Comparison of ENCODE assay signal across 18 cellular contexts in genomic region chr2:43005975-43006833, GRCh38.
A peak's percentile ranks its signal among the peaks of the same experiment; 100 is the strongest.
DNase-seq lines count a peak whose midpoint lies in the region; ATAC-seq and TF ChIP-seq lines count a peak whose summit lies in the region.
"Had no signal": no experiment of that assay in that cellular context is flagged by ENCODE, and none has a peak within 500 bp of the region (broad histone marks: within the 10 kb centered on the region; RNA-seq: fewer than 3 reads in every experiment).

No MANE protein-coding gene starts in this region.

- no peaks in the 10 kb centered on the region for H3K27me3 Mint-ChIP-seq in chondrocyte (ENCODE audit: low read depth)
- H3K27me3 Mint-ChIP-seq: activated CD4-positive, alpha-beta T cell treated with anti-CD3 and anti-CD28 coated beads for 36 hours had no signal

- no peak overlapping the region for H3K4me3 ChIP-seq in DND-41 (ENCODE audit: low read depth in 1 of 2, low read length in 2 of 2)

- H3K9me3 Mint-ChIP-seq in chondrocyte (ENCODE audit: low read depth) = peaks cover 6% of the 10 kb centered on the region
- H3K9me3 Mint-ChIP-seq in stimulated activated effector memory CD8-positive, alpha-beta T cell treated with anti-CD3 and anti-CD28 coated beads, Interleukin-12 subunit alpha, Interleukin-12 subunit beta, amount 100 ng/mL, for 72 hours = peaks cover 3% of the 10 kb centered on the region
- H3K9me3 Mint-ChIP-seq: activated naive CD4-positive, alpha-beta T cell treated with anti-CD3 and anti-CD28 coated beads, Interleukin-2, amount 10 ng/mL, durations not matched to agents 7 days and 5 days had no signal

- H3K27ac ChIP-seq in DND-41 (ENCODE audit: low read length) = peak overlapping the region; percentile 14; the same call in 1 of the 2 replicates
- H3K27ac ChIP-seq: brain microvascular endothelial cell had no signal

- no peak overlapping the region for H3K9ac ChIP-seq in DND-41 (ENCODE audit: low read depth, low read length)

- no peak overlapping the region for H2AFZ ChIP-seq in DND-41 (ENCODE audit: low read depth, low read length)

- H3K9me3 ChIP-seq in DND-41 (ENCODE audit: insufficient read depth, low read length, severe bottlenecking) = no peaks in the 10 kb centered on the region

- H4K20me1 ChIP-seq in DND-41 (ENCODE audit: insufficient read depth, low read length) = no peaks in the 10 kb centered on the region

- H3K36me3 ChIP-seq in DND-41 (ENCODE audit: insufficient read depth, low read length) = no peaks in the 10 kb centered on the region
- H3K36me3 ChIP-seq: brain microvascular endothelial cell had no signal

- no peaks in the 10 kb centered on the region for H3K27me3 ChIP-seq in DND-41 (ENCODE audit: insufficient read depth, low read length, poor library complexity)
- H3K27me3 ChIP-seq: brain microvascular endothelial cell had no signal

- H3K4me1 Mint-ChIP-seq in chondrocyte (ENCODE audit: low read depth) = peaks cover 11% of the 10 kb centered on the region
- no peaks in the 10 kb centered on the region for H3K4me1 Mint-ChIP-seq in stimulated activated effector memory CD8-positive, alpha-beta T cell treated with anti-CD3 and anti-CD28 coated beads, Interleukin-12 subunit alpha, Interleukin-12 subunit beta, amount 100 ng/mL, for 72 hours
- H3K4me1 Mint-ChIP-seq: activated naive CD4-positive, alpha-beta T cell treated with anti-CD3 and anti-CD28 coated beads, Interleukin-2, amount 10 ng/mL, durations not matched to agents 7 days and 5 days had no signal

- H3K4me2 ChIP-seq in DND-41 (ENCODE audit: insufficient read depth, low read length) = no peak overlapping the region

- no peaks in the 10 kb centered on the region for H3K36me3 Mint-ChIP-seq in chondrocyte (ENCODE audit: low read depth)
- H3K36me3 Mint-ChIP-seq in stimulated activated effector memory CD8-positive, alpha-beta T cell treated with anti-CD3 and anti-CD28 coated beads, Interleukin-12 subunit alpha, Interleukin-12 subunit beta, amount 100 ng/mL, for 72 hours = no peaks in the 10 kb centered on the region
- H3K36me3 Mint-ChIP-seq: activated naive CD4-positive, alpha-beta T cell treated with anti-CD3 and anti-CD28 coated beads, Interleukin-2, amount 10 ng/mL, durations not matched to agents 7 days and 5 days had no signal

- DNase-seq in DND-41 (no peak), chondrocyte (ENCODE audit: low spot score) (peak; percentile 67), mesenteric fat pad (ENCODE audit: low spot score) (peak; percentile 89), NOMO-1 treated with DMSO at 0.1 percent for 48 hours (lab: John Stamatoyannopoulos, UW; ENCODE audit: unreplicated experiment) (no peak), NCI-H226 (no peak)
- DNase-seq in stimulated activated effector memory CD8-positive, alpha-beta T cell treated with anti-CD3 and anti-CD28 coated beads, Interleukin-12 subunit alpha, Interleukin-12 subunit beta, amount 100 ng/mL, for 72 hours (ENCODE audit: low spot score in 2 of 2) = no peak
- DNase-seq: activated CD4-positive, alpha-beta T cell treated with anti-CD3 and anti-CD28 coated beads for 36 hours; activated naive CD4-positive, alpha-beta T cell treated with anti-CD3 and anti-CD28 coated beads, Interleukin-2, amount 10 ng/mL, durations not matched to agents 7 days and 5 days; brain microvascular endothelial cell; DMS 273 treated with DMSO at 0.1 percent for 48 hours; effector memory CD8-positive, alpha-beta T cell; NCI-H1436 treated with DMSO at 0.1 percent for 48 hours; NCI-H446; SIG-M5 had no signal

- H3K79me2 ChIP-seq in DND-41 (ENCODE audit: insufficient read depth, low read length) = no peaks in the 10 kb centered on the region

- TF ChIP-seq CTCF in DND-41 (IDR thresholded peaks at IDR 0.05; ENCODE audit: borderline replicate concordance, extremely low read depth, low read length, poor library complexity, severe bottlenecking) = no peak
- TF ChIP-seq CTCF in chondrocyte (IDR thresholded peaks at IDR 0.05) = no peak

- no peak overlapping the region for H3K27ac Mint-ChIP-seq in chondrocyte (ENCODE audit: unreplicated experiment)
- no peak overlapping the region for H3K27ac Mint-ChIP-seq in stimulated activated effector memory CD8-positive, alpha-beta T cell treated with anti-CD3 and anti-CD28 coated beads, Interleukin-12 subunit alpha, Interleukin-12 subunit beta, amount 100 ng/mL, for 72 hours
- H3K27ac Mint-ChIP-seq: activated CD4-positive, alpha-beta T cell treated with anti-CD3 and anti-CD28 coated beads for 36 hours; activated naive CD4-positive, alpha-beta T cell treated with anti-CD3 and anti-CD28 coated beads, Interleukin-2, amount 10 ng/mL, durations not matched to agents 7 days and 5 days; T-helper 2 cell treated with Interferon-gamma antibody and Interleukin-4, amounts not matched to agents 5 μg/mL and 100 μg/mL, for 36 hours had no signal

- peaks cover 24% of the 10 kb centered on the region for H3K4me1 ChIP-seq in DND-41 (ENCODE audit: insufficient read depth, low read length)

- no peak overlapping the region for H3K4me3 Mint-ChIP-seq in chondrocyte (ENCODE audit: unreplicated experiment)
- no peak overlapping the region for H3K4me3 Mint-ChIP-seq in stimulated activated effector memory CD8-positive, alpha-beta T cell treated with anti-CD3 and anti-CD28 coated beads, Interleukin-12 subunit alpha, Interleukin-12 subunit beta, amount 100 ng/mL, for 72 hours
- H3K4me3 Mint-ChIP-seq: activated CD4-positive, alpha-beta T cell treated with anti-CD3 and anti-CD28 coated beads for 36 hours; activated naive CD4-positive, alpha-beta T cell treated with anti-CD3 and anti-CD28 coated beads, Interleukin-2, amount 10 ng/mL, durations not matched to agents 7 days and 5 days; effector memory CD8-positive, alpha-beta T cell; T-helper 2 cell treated with Interferon-gamma antibody and Interleukin-4, amounts not matched to agents 5 μg/mL and 100 μg/mL, for 36 hours had no signal

- ATAC-seq in DND-41 (ENCODE audit: insufficient read depth, low read depth) (no peak), GM21390 (IDR thresholded peaks at IDR 0.05; ENCODE audit: unreplicated experiment) (no peak), HG03175 (IDR thresholded peaks at IDR 0.05; ENCODE audit: unreplicated experiment) (no peak)
- ATAC-seq in stimulated activated effector memory CD8-positive, alpha-beta T cell treated with anti-CD3 and anti-CD28 coated beads, Interleukin-12 subunit alpha, Interleukin-12 subunit beta, amount 100 ng/mL, for 72 hours = peak; percentile 9
- ATAC-seq: activated CD4-positive, alpha-beta T cell treated with anti-CD3 and anti-CD28 coated beads for 36 hours; effector memory CD8-positive, alpha-beta T cell; HCT116 had no signal

Comparison
In these comparisons a context has a peak if more than half of its experiments do, and no peak if none do; other contexts are left out.
1. DNase-seq: peak in chondrocyte (single experiment) and mesenteric fat pad (single experiment); none in DND-41 (single experiment), stimulated activated effector memory CD8-positive, alpha-beta T cell treated with anti-CD3 and anti-CD28 coated beads, Interleukin-12 subunit alpha, Interleukin-12 subunit beta, amount 100 ng/mL, for 72 hours (0 of 2), NOMO-1 treated with DMSO at 0.1 percent for 48 hours (single experiment) and NCI-H226 (single experiment).